ENCODE assay signal across 16 cellular contexts in genomic region chr2:41829011-41829500, GRCh38.
"Had no signal": no experiment of that assay in that cellular context is flagged by ENCODE, and none has a peak within 500 bp of the region (broad histone marks: within the 10 kb centered on the region; RNA-seq: fewer than 3 reads in every experiment).

No MANE protein-coding gene starts in this region.

- H3K4me1 Mint-ChIP-seq: activated naive CD4-positive, alpha-beta T cell treated with anti-CD3 and anti-CD28 coated beads, Interleukin-2, amount 50 U/mL, for 24 hours; T-cell had no signal

- H3K4me3 Mint-ChIP-seq: activated CD8-positive, alpha-beta T cell treated with anti-CD3 and anti-CD28 coated beads, Interleukin-2, amount 10 ng/mL, durations not matched to agents 7 days and 5 days; activated naive CD4-positive, alpha-beta T cell treated with anti-CD3 and anti-CD28 coated beads, Interleukin-2, amount 50 U/mL, for 24 hours; T-cell had no signal

- H3K4me3 ChIP-seq: adrenal gland, colonic mucosa, esophagus muscularis mucosa, tibial nerve had no signal

- H3K27me3 ChIP-seq: adrenal gland, colonic mucosa, tibial nerve had no signal

- DNase-seq: activated CD4-positive, alpha-beta T cell treated with anti-CD3 and anti-CD28 coated beads for 48 hours; activated CD8-positive, alpha-beta memory T cell treated with anti-CD3 and anti-CD28 coated beads, Interleukin-2, amount 50 U/mL, for 4 hours; activated CD8-positive, alpha-beta T cell treated with anti-CD3 and anti-CD28 coated beads, Interleukin-2, amount 10 ng/mL, durations not matched to agents 7 days and 5 days; activated effector memory CD4-positive, alpha-beta T cell treated with anti-CD3 and anti-CD28 coated beads, Interleukin-2, amount 50 U/mL, for 16 hours; activated T-cell treated with anti-CD3 and anti-CD28 coated beads, Interleukin-2, amount 50 U/mL, for 48 hours; adrenal gland; caudate nucleus; colonic mucosa; hippocampal formation; kidney; stimulated activated CD4-positive, alpha-beta T cell treated with anti-CD3 and anti-CD28 coated beads, Interleukin-1b, Interleukin-23, amount 100 ng/mL, for 48 hours; T-cell had no signal

- H3K27ac ChIP-seq: adrenal gland, colonic mucosa, esophagus muscularis mucosa, tibial nerve had no signal

- H3K27ac Mint-ChIP-seq: activated CD8-positive, alpha-beta T cell treated with anti-CD3 and anti-CD28 coated beads, Interleukin-2, amount 10 ng/mL, durations not matched to agents 7 days and 5 days; activated naive CD4-positive, alpha-beta T cell treated with anti-CD3 and anti-CD28 coated beads, Interleukin-2, amount 50 U/mL, for 24 hours; T-cell had no signal

- ATAC-seq: activated CD8-positive, alpha-beta T cell treated with anti-CD3 and anti-CD28 coated beads, Interleukin-2, amount 10 ng/mL, durations not matched to agents 7 days and 5 days; sciatic nerve; T-cell had no signal

- H3K36me3 Mint-ChIP-seq: activated naive CD4-positive, alpha-beta T cell treated with anti-CD3 and anti-CD28 coated beads, Interleukin-2, amount 50 U/mL, for 24 hours; T-cell had no signal

- H3K4me1 ChIP-seq: adrenal gland, colonic mucosa, esophagus muscularis mucosa, tibial nerve had no signal

- H3K36me3 ChIP-seq: adrenal gland, colonic mucosa, esophagus muscularis mucosa, tibial nerve had no signal

- H3K9me3 Mint-ChIP-seq: activated naive CD4-positive, alpha-beta T cell treated with anti-CD3 and anti-CD28 coated beads, Interleukin-2, amount 50 U/mL, for 24 hours; T-cell had no signal

- H3K9me3 ChIP-seq: adrenal gland, colonic mucosa, esophagus muscularis mucosa, tibial nerve had no signal
